ENCODE assay signal across 22 cellular contexts in the genomic region with DNA sequence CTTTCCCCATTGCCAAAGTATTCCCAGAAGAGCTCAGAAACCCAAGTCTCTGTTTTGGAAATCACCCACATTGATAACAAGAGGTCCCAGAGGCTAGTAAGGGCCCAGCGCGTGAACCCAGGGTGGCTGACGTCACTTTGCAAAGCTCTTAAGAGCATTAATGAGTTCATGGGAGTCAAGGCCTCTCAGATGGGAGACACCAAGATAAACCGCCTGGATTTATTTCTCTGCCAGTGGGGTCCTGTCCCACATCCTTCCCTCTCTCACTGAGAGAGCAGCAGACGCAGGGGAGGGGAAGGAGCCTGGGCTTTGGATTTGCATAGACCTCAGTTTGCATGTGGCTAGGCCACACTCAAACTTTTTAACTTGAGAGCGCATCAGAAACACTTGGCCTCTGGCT.
DNase-seq lines count a peak whose midpoint lies in the region; ATAC-seq and TF ChIP-seq lines count a peak whose summit lies in the region.
"Had no signal": no experiment of that assay in that cellular context is flagged by ENCODE, and none has a peak within 500 bp of the region (broad histone marks: within the 10 kb centered on the region; RNA-seq: fewer than 3 reads in every experiment).

No MANE protein-coding gene starts in this region.

- no peak overlapping the region for H3K27ac Mint-ChIP-seq in activated CD4-positive, alpha-beta T cell treated with anti-CD3 and anti-CD28 coated beads, Interleukin-2, amount 10 ng/mL, durations not matched to agents 24 days and 14 days

- WGBS in liver, result 74% methylated on average over 6 of the region's 6 CpGs

- intact Hi-C loops in activated CD4-positive, alpha-beta T cell treated with anti-CD3 and anti-CD28 coated beads, Interleukin-2, amount 10 ng/mL, durations not matched to agents 24 days and 14 days (cut with micrococcal nuclease), result no loop called here

- no peak for TF ChIP-seq RAD21 in liver (IDR thresholded peaks at IDR 0.05)

- H3K36me3 Mint-ChIP-seq in activated CD4-positive, alpha-beta T cell treated with anti-CD3 and anti-CD28 coated beads, Interleukin-2, amount 10 ng/mL, durations not matched to agents 24 days and 14 days (ENCODE audit: low read depth), result no peaks in the 10 kb centered on the region

- H3K4me3 ChIP-seq in liver (ENCODE audit: low read depth in 1 of 3, low read length in 3 of 3), result no peak overlapping the region
- H3K4me3 ChIP-seq in MG63, result no peak overlapping the region
- H3K4me3 ChIP-seq: gastrocnemius medialis, K562, left lung, SK-N-MC, transverse colon had no signal

- no peaks in the 10 kb centered on the region for H3K4me1 ChIP-seq in liver (ENCODE audit: control insufficient read depth in 4 of 4, insufficient read depth in 4 of 4, low read length in 3 of 4)
- H3K4me1 ChIP-seq: gastrocnemius medialis, left lung, transverse colon had no signal

- H3K36me3 ChIP-seq in liver (ENCODE audit: control insufficient read depth in 4 of 4, insufficient read depth in 3 of 4, low read depth in 1 of 4, low read length in 3 of 4), result no peaks in the 10 kb centered on the region
- H3K36me3 ChIP-seq in MG63, result no peaks in the 10 kb centered on the region
- H3K36me3 ChIP-seq: gastrocnemius medialis, left lung, neutrophil, transverse colon had no signal

- H3K27me3 ChIP-seq in liver (ENCODE audit: control insufficient read depth in 4 of 4, insufficient read depth in 4 of 4, low read length in 3 of 4) (peaks cover 0 to 2% (median 0%) of the 10 kb centered on the region in 4 donors), MG63 (no peaks in the 10 kb centered on the region)
- H3K27me3 ChIP-seq: gastrocnemius medialis, transverse colon had no signal

- no peaks in the 10 kb centered on the region for H3K4me1 Mint-ChIP-seq in activated CD4-positive, alpha-beta T cell treated with anti-CD3 and anti-CD28 coated beads, Interleukin-2, amount 10 ng/mL, durations not matched to agents 24 days and 14 days

- H3K27me3 Mint-ChIP-seq in activated CD4-positive, alpha-beta T cell treated with anti-CD3 and anti-CD28 coated beads, Interleukin-2, amount 10 ng/mL, durations not matched to agents 24 days and 14 days, result no peaks in the 10 kb centered on the region

- H3K9ac ChIP-seq in liver (ENCODE audit: low read depth in 1 of 2, low read length in 2 of 2), result no peak overlapping the region

- H3K9me3 Mint-ChIP-seq in activated CD4-positive, alpha-beta T cell treated with anti-CD3 and anti-CD28 coated beads, Interleukin-2, amount 10 ng/mL, durations not matched to agents 24 days and 14 days, result no peaks in the 10 kb centered on the region

- peak; percentile 21 for DNase-seq in activated CD4-positive, alpha-beta T cell treated with anti-CD3 and anti-CD28 coated beads, Interleukin-2, amount 10 ng/mL, durations not matched to agents 24 days and 14 days
- DNase-seq in activated CD4-positive, alpha-beta T cell treated with anti-CD3 and anti-CD28 coated beads for 1 hour, result no peak
- peak; percentile 97 for DNase-seq in NCI-H82 treated with DMSO at 0.1 percent for 48 hours (lab: John Stamatoyannopoulos, UW; ENCODE audit: unreplicated experiment)
- no peak for DNase-seq in MG63
- DNase-seq in stimulated activated CD4-positive, alpha-beta T cell treated with anti-CD3 and anti-CD28 coated beads, Interleukin-4, amount 100 ng/mL, for 4 hours, result no peak
- DNase-seq: activated effector memory CD4-positive, alpha-beta T cell treated with anti-CD3 and anti-CD28 coated beads, Interleukin-2, amount 50 U/mL, for 16 hours; dermis blood vessel endothelial cell; gastrocnemius medialis; GF-D8; left lung; NCI-H2081; NCI-H69; stimulated activated naive CD8-positive, alpha-beta T cell treated with anti-CD3 and anti-CD28 coated beads, Interleukin-15, Interleukin-2, amounts not matched to agents 100 U/mL and 50 U/mL, for 24 hours; T-helper 9 cell; transverse colon had no signal

- H3K27ac ChIP-seq in liver (ENCODE audit: low read depth in 1 of 2, low read length in 2 of 2), result no peak overlapping the region
- H3K27ac ChIP-seq: epithelial cell of prostate, gastrocnemius medialis, left lung, neutrophil, SK-N-MC, transverse colon had no signal

- TF ChIP-seq CTCF in liver (IDR thresholded peaks at IDR 0.05; ENCODE audit: low read depth, low read length, missing input control), result no peak

- H3K9me3 ChIP-seq in liver (ENCODE audit: control insufficient read depth in 4 of 4, low read length in 3 of 4), result no peaks in the 10 kb centered on the region
- H3K9me3 ChIP-seq in MG63, result no peaks in the 10 kb centered on the region
- H3K9me3 ChIP-seq: gastrocnemius medialis, left lung, neutrophil, transverse colon had no signal

- peak; percentile 42 for ATAC-seq in HG02623 (IDR thresholded peaks at IDR 0.05; ENCODE audit: unreplicated experiment)
- ATAC-seq in GM21526 (IDR thresholded peaks at IDR 0.05; ENCODE audit: low FRiP score, unreplicated experiment), result no peak
- ATAC-seq: gastrocnemius medialis; K562; left lung; stimulated activated naive CD8-positive, alpha-beta T cell treated with anti-CD3 and anti-CD28 coated beads, Interleukin-15, Interleukin-2, amounts not matched to agents 100 U/mL and 50 U/mL, for 24 hours had no signal

- H3K4me3 Mint-ChIP-seq in activated CD4-positive, alpha-beta T cell treated with anti-CD3 and anti-CD28 coated beads, Interleukin-2, amount 10 ng/mL, durations not matched to agents 24 days and 14 days, result no peak overlapping the region

TF ChIP-seq in liver, 16 proteins besides CTCF, POLR2A, EP300 and RAD21:
- no peak for TF ChIP-seq EGR1 (IDR thresholded peaks at IDR 0.05; ENCODE audit: low read depth in 2 of 2)
- peak; percentile 21 for TF ChIP-seq NR2F2 (IDR thresholded peaks at IDR 0.05)
- no peak for TF ChIP-seq JUND (IDR thresholded peaks at IDR 0.05)

Comparison
In these comparisons a context has a peak if more than half of its experiments do, and no peak if none do; other contexts are left out.
1. DNase-seq: peak in activated CD4-positive, alpha-beta T cell treated with anti-CD3 and anti-CD28 coated beads, Interleukin-2, amount 10 ng/mL, durations not matched to agents 24 days and 14 days (single experiment) and NCI-H82 treated with DMSO at 0.1 percent for 48 hours (single experiment); none in activated CD4-positive, alpha-beta T cell treated with anti-CD3 and anti-CD28 coated beads for 1 hour (single experiment), MG63 (single experiment) and stimulated activated CD4-positive, alpha-beta T cell treated with anti-CD3 and anti-CD28 coated beads, Interleukin-4, amount 100 ng/mL, for 4 hours (0 of 2).